Comparison of ENCODE assay signal across 9 cellular contexts in the genomic region with DNA sequence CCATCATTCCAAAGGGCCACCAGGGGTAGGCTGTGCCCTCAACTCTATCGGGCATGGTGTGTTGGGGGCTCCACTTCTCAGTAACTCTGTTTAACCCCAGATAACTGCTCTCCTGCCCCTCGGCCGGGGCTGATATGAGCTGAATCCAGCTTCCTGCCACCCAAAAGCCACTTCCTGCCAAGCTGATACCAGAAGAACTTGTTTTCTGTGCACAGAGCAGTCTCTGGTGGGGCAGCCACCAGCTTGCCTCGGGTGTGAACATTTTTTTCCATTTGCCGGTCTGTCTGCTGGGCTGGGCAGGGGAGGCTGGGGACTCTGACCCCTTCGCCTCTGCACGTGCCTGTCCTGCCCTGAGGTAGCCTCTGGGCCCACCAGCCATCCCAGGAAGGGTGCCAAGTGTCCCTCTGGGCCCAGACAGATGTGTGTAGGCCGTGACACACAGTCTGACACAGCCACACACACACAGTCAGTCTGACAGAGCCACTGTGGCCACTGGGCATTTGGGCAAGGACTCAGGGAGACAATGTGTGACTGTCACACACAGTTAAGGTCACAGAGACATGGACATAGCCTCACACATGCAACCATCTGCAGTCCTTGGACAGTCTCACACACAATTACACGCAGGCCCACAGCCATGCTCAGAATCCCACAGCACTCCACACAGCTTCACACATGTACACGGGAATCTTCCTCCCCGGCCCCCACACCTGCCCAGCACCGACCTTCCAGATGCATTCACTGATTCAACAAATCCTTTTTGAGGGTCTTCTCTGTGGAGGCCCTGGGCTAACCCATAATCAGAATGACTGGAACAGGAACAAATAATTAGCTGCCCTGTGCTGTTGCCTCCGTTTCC. TPM values are rescaled to one million over a fixed set of nuclear protein-coding genes. Genes with fewer than 3 reads are reported as not detected.
DNase-seq lines count a peak whose midpoint lies in the region; ATAC-seq, FAIRE-seq and TF ChIP-seq lines count a peak whose summit lies in the region.
"Had no signal": no experiment of that assay in that cellular context is flagged by ENCODE, and none has a peak within 500 bp of the region (broad histone marks: within the 10 kb centered on the region; RNA-seq: fewer than 3 reads in every experiment).

No MANE protein-coding gene starts in this region.

- H3K4me1 Mint-ChIP-seq in stimulated activated effector memory CD8-positive, alpha-beta T cell treated with anti-CD3 and anti-CD28 coated beads, Interleukin-12 subunit alpha, Interleukin-12 subunit beta, amount 100 ng/mL, for 72 hours: peaks cover 74% of the 10 kb centered on the region

- TF ChIP-seq POLR2A in endothelial cell of umbilical vein (IDR thresholded peaks at IDR 0.05; ENCODE audit: low read depth, low read length): no peak

- no peaks in the 10 kb centered on the region for H3K9me3 Mint-ChIP-seq in stimulated activated effector memory CD8-positive, alpha-beta T cell treated with anti-CD3 and anti-CD28 coated beads, Interleukin-12 subunit alpha, Interleukin-12 subunit beta, amount 100 ng/mL, for 72 hours

- no peaks in the 10 kb centered on the region for H3K9me3 ChIP-seq in endothelial cell of umbilical vein (replicated peaks; ENCODE audit: control insufficient read depth, insufficient read depth, low read length)

- intact Hi-C loops in endothelial cell of umbilical vein (cut with micrococcal nuclease): no loop called here

- H3K9ac ChIP-seq in KMS-11 (no peak overlapping the region; the same call in 1 of the 2 replicates), endothelial cell of umbilical vein (replicated peaks; ENCODE audit: extremely low read depth, insufficient read depth, low read length) (no peak overlapping the region)

- H4K20me1 ChIP-seq in KMS-11 (ENCODE audit: insufficient read depth) (no peaks in the 10 kb centered on the region), endothelial cell of umbilical vein (replicated peaks; ENCODE audit: control insufficient read depth, extremely low read depth, insufficient read depth, low read length) (no peaks in the 10 kb centered on the region)

- FAIRE-seq in endothelial cell of umbilical vein (lab: Jason Lieb, UNC): no peak

- peak; percentile 68 to 76 for DNase-seq in activated CD4-positive, alpha-beta T cell treated with anti-CD3 and anti-CD28 coated beads, Interleukin-2, amount 50 U/mL, for 48 hours
- DNase-seq in endothelial cell of umbilical vein (ENCODE audit: low read depth, low spot score): no peak
- DNase-seq in stimulated activated effector memory CD8-positive, alpha-beta T cell treated with anti-CD3 and anti-CD28 coated beads, Interleukin-12 subunit alpha, Interleukin-12 subunit beta, amount 100 ng/mL, for 72 hours (ENCODE audit: low spot score in 2 of 2): peak; percentile 52 to 82
- no peak for DNase-seq in NCI-H510A treated with DMSO at 0.1 percent for 48 hours (lab: John Stamatoyannopoulos, UW)
- DNase-seq in RPMI8226: no peak
- no peak for DNase-seq in GOT3 (lab: John Stamatoyannopoulos, UW)
- DNase-seq in Ammon's horn (ENCODE audit: low spot score): no peak

- peak; percentile 73 for ATAC-seq in stimulated activated effector memory CD8-positive, alpha-beta T cell treated with anti-CD3 and anti-CD28 coated beads, Interleukin-12 subunit alpha, Interleukin-12 subunit beta, amount 100 ng/mL, for 72 hours

- H3K27ac Mint-ChIP-seq in stimulated activated effector memory CD8-positive, alpha-beta T cell treated with anti-CD3 and anti-CD28 coated beads, Interleukin-12 subunit alpha, Interleukin-12 subunit beta, amount 100 ng/mL, for 72 hours: peak overlapping the region; percentile 99

- H3K4me1 ChIP-seq in KMS-11 (ENCODE audit: low read depth, poor library complexity, severe bottlenecking) (peaks cover 41% of the 10 kb centered on the region), endothelial cell of umbilical vein (ENCODE audit: control insufficient read depth, extremely low read depth, insufficient read depth, low read length) (peaks cover 6% of the 10 kb centered on the region)

- CTCF ChIA-PET in endothelial cell of umbilical vein (lab: Charles Lee): interaction anchor here (0.7 to 1.6 kb wide), 5 partner anchors 14 to 238 kb away, joined by 3 read pairs; no protein-coding TSS in a partner anchor

- no peaks in the 10 kb centered on the region for H3K9me1 ChIP-seq in endothelial cell of umbilical vein (replicated peaks; ENCODE audit: control insufficient read depth, extremely low read depth, insufficient read depth, low read length)

- H3K4me3 ChIP-seq in KMS-11 (IDR thresholded peaks at IDR 0.05; ENCODE audit: insufficient read depth, low read depth, low read length): no peak overlapping the region
- H3K4me3 ChIP-seq in endothelial cell of umbilical vein (replicated peaks in 1 of 3; ENCODE audit: insufficient read depth in 1 of 3, low read depth in 1 of 3, low read length in 3 of 3): no peak overlapping the region

- dilution Hi-C loops in endothelial cell of umbilical vein (cut with MboI; ENCODE audit: extremely low pct_ligation_motif_present, low sequenced_read_pairs): no loop called here

- H3K4me2 ChIP-seq in KMS-11 (peak overlapping the region; percentile 65), endothelial cell of umbilical vein (ENCODE audit: insufficient read depth, low read length) (no peak overlapping the region)

- peak overlapping the region; percentile 50 for H2AFZ ChIP-seq in KMS-11 (ENCODE audit: low read depth)
- H2AFZ ChIP-seq in endothelial cell of umbilical vein (ENCODE audit: low read depth, low read length): peak overlapping the region; percentile 24

- TF ChIP-seq CTCF in KMS-11 (conservative IDR thresholded peaks at IDR 0.05; ENCODE audit: low read depth, low read length) (no peak), endothelial cell of umbilical vein (IDR thresholded peaks at IDR 0.05; ENCODE audit: extremely low read depth in 1 of 2, insufficient read depth in 1 of 2, low read depth in 1 of 2, low read length in 2 of 2) (no peak)

- POLR2A ChIA-PET in endothelial cell of umbilical vein (lab: Charles Lee): no interaction called here

- peak overlapping the region; percentile 99 for H3K4me3 Mint-ChIP-seq in stimulated activated effector memory CD8-positive, alpha-beta T cell treated with anti-CD3 and anti-CD28 coated beads, Interleukin-12 subunit alpha, Interleukin-12 subunit beta, amount 100 ng/mL, for 72 hours

- H3K79me2 ChIP-seq in KMS-11 (ENCODE audit: insufficient read depth, low read depth) (no peaks in the 10 kb centered on the region; the same call in 1 of the 2 replicates), endothelial cell of umbilical vein (ENCODE audit: control insufficient read depth, insufficient read depth, low read length) (no peaks in the 10 kb centered on the region)

- H3K36me3 Mint-ChIP-seq in stimulated activated effector memory CD8-positive, alpha-beta T cell treated with anti-CD3 and anti-CD28 coated beads, Interleukin-12 subunit alpha, Interleukin-12 subunit beta, amount 100 ng/mL, for 72 hours: peaks cover 35% of the 10 kb centered on the region

- peak overlapping the region; percentile 53 for H3K27ac ChIP-seq in KMS-11
- no peak overlapping the region for H3K27ac ChIP-seq in endothelial cell of umbilical vein (ENCODE audit: insufficient read depth, low read depth, low read length)
- H3K27ac ChIP-seq: epithelial cell of prostate had no signal

- BruUV-seq in endothelial cell of umbilical vein (replicated peaks; lab: Mats Ljungman, UMichigan): no TSS peak

- no peaks in the 10 kb centered on the region for H3K27me3 ChIP-seq in KMS-11 (ENCODE audit: insufficient read depth, low read depth)
- no peaks in the 10 kb centered on the region for H3K27me3 ChIP-seq in endothelial cell of umbilical vein (ENCODE audit: control insufficient read depth in 2 of 2, insufficient read depth in 2 of 2, low read length in 2 of 2)

- H3K36me3 ChIP-seq in KMS-11 (ENCODE audit: insufficient read depth): no peaks in the 10 kb centered on the region
- no peaks in the 10 kb centered on the region for H3K36me3 ChIP-seq in endothelial cell of umbilical vein (ENCODE audit: control insufficient read depth in 2 of 2, extremely low read depth in 1 of 2, insufficient read depth in 2 of 2, low read length in 2 of 2)

TF ChIP-seq in endothelial cell of umbilical vein, 7 proteins besides CTCF, POLR2A, EP300 and RAD21:
- TF ChIP-seq, protein P1, sequence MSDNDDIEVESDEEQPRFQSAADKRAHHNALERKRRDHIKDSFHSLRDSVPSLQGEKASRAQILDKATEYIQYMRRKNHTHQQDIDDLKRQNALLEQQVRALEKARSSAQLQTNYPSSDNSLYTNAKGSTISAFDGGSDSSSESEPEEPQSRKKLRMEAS (IDR thresholded peaks at IDR 0.05; ENCODE audit: insufficient read depth, insufficient read length): no peak
- TF ChIP-seq EZH2 (IDR thresholded peaks at IDR 0.05; ENCODE audit: borderline replicate concordance, low read depth, low read length, severe bottlenecking) (no peak), FOS (IDR thresholded peaks at IDR 0.05; ENCODE audit: borderline replicate concordance, insufficient read depth, low read length) (no peak), MYC (IDR thresholded peaks at IDR 0.05; ENCODE audit: low read depth, low read length) (no peak), JUN (IDR thresholded peaks at IDR 0.05; ENCODE audit: borderline replicate concordance, insufficient read depth, insufficient read length, low read depth) (no peak), GATA2 (IDR thresholded peaks at IDR 0.05; ENCODE audit: insufficient read depth, insufficient read length, low read depth, low read length) (no peak), POLR2AphosphoS5 (IDR thresholded peaks at IDR 0.05; ENCODE audit: insufficient read depth, low read depth, low read length) (no peak)

RNA-seq across cellular contexts. Expression of a gene that starts 45.1 kb away (rescaled TPM):
- total RNA-seq in endothelial cell of umbilical vein: 79.6 and 95.0 TPM in 2 replicates
- 55.2 and 58.1 TPM in 2 replicates for polyA plus RNA-seq in endothelial cell of umbilical vein
- 42.4 and 42.5 TPM in 2 replicates for polyA plus RNA-seq in endothelial cell of umbilical vein (2011; cell fraction: cytosol; rRNA removed)
- polyA plus RNA-seq in endothelial cell of umbilical vein (2011; cell fraction: nucleus; rRNA removed): 132 and 143 TPM in 2 replicates
- 54.1 and 60.6 TPM in 2 replicates for polyA plus RNA-seq in endothelial cell of umbilical vein (2012)
- 44.9 and 54.7 TPM in 2 replicates for polyA minus RNA-seq in endothelial cell of umbilical vein
- polyA minus RNA-seq in endothelial cell of umbilical vein (2011; cell fraction: cytosol; rRNA and poly(A)+ RNA removed): 3.8 TPM
- polyA minus RNA-seq in endothelial cell of umbilical vein (2011; cell fraction: nucleus; rRNA and poly(A)+ RNA removed): 32.4 and 47.6 TPM in 2 replicates

Comparison
In these comparisons a context has a peak if more than half of its experiments do, and no peak if none do; other contexts are left out.
1. DNase-seq: peak in activated CD4-positive, alpha-beta T cell treated with anti-CD3 and anti-CD28 coated beads, Interleukin-2, amount 50 U/mL, for 48 hours (2 of 2) and stimulated activated effector memory CD8-positive, alpha-beta T cell treated with anti-CD3 and anti-CD28 coated beads, Interleukin-12 subunit alpha, Interleukin-12 subunit beta, amount 100 ng/mL, for 72 hours (2 of 2); none in endothelial cell of umbilical vein (single experiment), NCI-H510A treated with DMSO at 0.1 percent for 48 hours (single experiment), RPMI8226 (single experiment), GOT3 (single experiment) and Ammon's horn (single experiment).